Comparison of ENCODE assay signal across 17 cellular contexts in the genomic region with DNA sequence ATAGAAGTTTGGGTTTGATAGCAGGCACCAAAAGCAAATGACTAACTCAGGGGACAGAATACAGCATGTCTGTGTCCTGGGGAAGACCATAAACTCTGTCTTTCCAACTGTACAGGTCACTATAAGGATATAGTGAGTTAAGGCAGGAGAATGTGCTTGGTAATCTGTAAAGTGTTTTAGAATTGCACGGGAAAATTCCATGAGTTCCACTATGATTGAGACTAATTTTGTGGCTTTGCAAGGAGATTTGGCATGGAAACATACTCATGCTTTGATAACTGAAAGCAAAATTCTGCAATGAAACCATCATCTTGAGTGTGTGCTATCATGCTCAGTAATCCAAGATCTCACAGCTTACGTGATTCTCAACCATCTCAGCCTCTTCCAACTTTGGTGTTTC.
A peak's percentile ranks its signal among the peaks of the same experiment; 100 is the strongest.
DNase-seq lines count a peak whose midpoint lies in the region; ATAC-seq and TF ChIP-seq lines count a peak whose summit lies in the region.
"Had no signal": no experiment of that assay in that cellular context is flagged by ENCODE, and none has a peak within 500 bp of the region (broad histone marks: within the 10 kb centered on the region; RNA-seq: fewer than 3 reads in every experiment).

No MANE protein-coding gene starts in this region.

- peaks cover 15% of the 10 kb centered on the region for H3K9me1 ChIP-seq in IMR-90 (ENCODE audit: insufficient read depth, low read length)

- H2BK5ac ChIP-seq in IMR-90 (ENCODE audit: low read depth, low read length, poor library complexity, severe bottlenecking) = peak overlapping the region; percentile 96

- TF ChIP-seq RAD21 in IMR-90 (IDR thresholded peaks at IDR 0.05; ENCODE audit: low read length) = no peak; the same call in 1 of the 2 replicates

- H4K8ac ChIP-seq in IMR-90 (ENCODE audit: low read depth in 2 of 2, low read length in 2 of 2) = peak overlapping the region in 1 of 2 experiments; percentile 96; a peak in 3 of 4 replicates

- no peak overlapping the region for H3K9ac ChIP-seq in IMR-90 (ENCODE audit: low read depth, low read length)
- H3K9ac ChIP-seq: BLaER1 had no signal

- intact Hi-C loops in IMR-90 (cut with micrococcal nuclease) = loop anchor here (1.0 to 5.0 kb wide), 2 partner anchors 9 to 143 kb away; no protein-coding TSS in a partner anchor

- H3K27ac Mint-ChIP-seq in mesothelial cell of epicardium = peak overlapping the region; percentile 67
- H3K27ac Mint-ChIP-seq: activated naive CD4-positive, alpha-beta T cell treated with anti-CD3 and anti-CD28 coated beads, Interleukin-2, amount 50 U/mL, for 72 hours; stimulated activated memory B cell treated with anti-CD40 and anti-IgM and Interleukin-4, amounts not matched to agents 10 μg/mL and 1 μg/mL and 100 μg/mL, for 72 hours had no signal

- peak overlapping the region; percentile 64; the same call in 1 of the 2 replicates for H3K18ac ChIP-seq in IMR-90 (ENCODE audit: low read depth, low read length)

- H3K56ac ChIP-seq in IMR-90 (ENCODE audit: extremely low read depth, insufficient read depth, low read length) = peak overlapping the region; percentile 77

- H2AFZ ChIP-seq in IMR-90 (replicated peaks; ENCODE audit: low read length, poor library complexity) = no peak overlapping the region

- H3K4me1 ChIP-seq in IMR-90 (ENCODE audit: control insufficient read depth, insufficient read depth, low read length) = peaks cover 13% of the 10 kb centered on the region
- H3K4me1 ChIP-seq: BLaER1, uterus had no signal

- CTCF ChIA-PET in IMR-90 (lab: Yijun Ruan, JAX) = interaction anchor here (1.0 to 1.3 kb wide), 2 partner anchors 13 to 192 kb away, joined by 3 to 4 read pairs; no protein-coding TSS in a partner anchor

- POLR2A ChIA-PET in IMR-90 (lab: Charles Lee; ENCODE audit: unreplicated experiment) = interaction anchor here (0.7 kb wide), 1 partner anchor 164 kb away, joined by 3 read pairs; no protein-coding TSS in a partner anchor

- ATAC-seq in IMR-90 (ENCODE audit: low read depth) (peak; percentile 92), HG02970 (IDR thresholded peaks at IDR 0.05; ENCODE audit: low FRiP score, unreplicated experiment) (no peak), GM18909 (IDR thresholded peaks at IDR 0.05; ENCODE audit: poor library complexity, unreplicated experiment) (no peak)
- ATAC-seq: activated naive CD4-positive, alpha-beta T cell treated with anti-CD3 and anti-CD28 coated beads, Interleukin-2, amount 50 U/mL, for 72 hours; stimulated activated memory B cell treated with anti-CD40 and anti-IgM and Interleukin-4, amounts not matched to agents 10 μg/mL and 1 μg/mL and 100 μg/mL, for 72 hours had no signal

- DNase-seq in AG08396 (ENCODE audit: low spot score) (peak; percentile 58), IMR-90 (peak; percentile 96), cardiac fibroblast (ENCODE audit: low read depth in 2 of 2) (peak; percentile 63 to 78), mesothelial cell of epicardium (ENCODE audit: low spot score in 2 of 2, unreplicated experiment in 2 of 2) (no peak), NCI-H187 treated with DMSO at 0.1 percent for 48 hours (lab: John Stamatoyannopoulos, UW) (no peak), NCI-H2081 (lab: John Stamatoyannopoulos, UW) (no peak)
- DNase-seq: activated CD4-positive, alpha-beta T cell treated with anti-CD3 and anti-CD28 coated beads for 48 hours; activated T-cell treated with anti-CD3 and anti-CD28 coated beads for 4 hours; NCI-H2081 treated with DMSO at 0.1 percent for 48 hours; sigmoid colon; uterus had no signal

- H3K4me2 ChIP-seq in IMR-90 (ENCODE audit: low read depth, low read length) = peak overlapping the region; percentile 62; the same call in 1 of the 2 replicates
- H3K4me2 ChIP-seq: BLaER1 had no signal

- H2BK120ac ChIP-seq in IMR-90 (ENCODE audit: low read depth, low read length) = peak overlapping the region; percentile 98

- H3K4me3 ChIP-seq in IMR-90 (ENCODE audit: insufficient read depth, low read depth, low read length) = peak overlapping the region; percentile 32; the same call in 1 of the 2 replicates
- H3K4me3 ChIP-seq in cardiac fibroblast (replicated peaks in 1 of 2; ENCODE audit: low read depth in 2 of 2, low read length in 2 of 2) = no peak overlapping the region
- H3K4me3 ChIP-seq: BLaER1, sigmoid colon, uterus had no signal

- TF ChIP-seq POLR2A in IMR-90 (IDR thresholded peaks at IDR 0.05; ENCODE audit: low read depth, low read length) = peak; percentile 74

- peak overlapping the region; percentile 90 for H2BK20ac ChIP-seq in IMR-90 (ENCODE audit: low read depth, low read length)

- H3K79me1 ChIP-seq in IMR-90 (ENCODE audit: low read depth in 1 of 2, low read length in 2 of 2) = peaks cover 4 to 12% of the 10 kb centered on the region in 2 experiments; a peak in 3 of 4 replicates

- peak overlapping the region; percentile 90; the same call in 1 of the 2 replicates for H3K4ac ChIP-seq in IMR-90 (ENCODE audit: low read depth, low read length)

- peaks cover 4% of the 10 kb centered on the region for H3K36me3 Mint-ChIP-seq in mesothelial cell of epicardium
- H3K36me3 Mint-ChIP-seq: activated naive CD4-positive, alpha-beta T cell treated with anti-CD3 and anti-CD28 coated beads, Interleukin-2, amount 50 U/mL, for 72 hours; stimulated activated memory B cell treated with anti-CD40 and anti-IgM and Interleukin-4, amounts not matched to agents 10 μg/mL and 1 μg/mL and 100 μg/mL, for 72 hours had no signal

- no TSS peak for BruUV-seq in IMR-90 (replicated peaks; lab: Mats Ljungman, UMichigan)

- dilution Hi-C loops in IMR-90 (cut with HindIII; ENCODE audit: low sequenced_read_pairs, unreplicated experiment) = no loop called here

- peak overlapping the region; percentile 87 for H3K14ac ChIP-seq in IMR-90 (replicated peaks; ENCODE audit: low read depth, low read length)

- peak overlapping the region; percentile 51; the same call in 1 of the 2 replicates for H3K23ac ChIP-seq in IMR-90 (ENCODE audit: low read depth, low read length)

- peak overlapping the region; percentile 45; the same call in 1 of the 2 replicates for H2AK5ac ChIP-seq in IMR-90 (ENCODE audit: low read depth, low read length)

- no peaks in the 10 kb centered on the region for H3K27me3 Mint-ChIP-seq in mesothelial cell of epicardium (ENCODE audit: low read depth)
- H3K27me3 Mint-ChIP-seq: stimulated activated memory B cell treated with anti-CD40 and anti-IgM and Interleukin-4, amounts not matched to agents 10 μg/mL and 1 μg/mL and 100 μg/mL, for 72 hours had no signal

- no peaks in the 10 kb centered on the region for H3K36me3 ChIP-seq in IMR-90 (ENCODE audit: control insufficient read depth, insufficient read depth, low read length)
- H3K36me3 ChIP-seq: BLaER1, sigmoid colon, uterus had no signal

- TF ChIP-seq CTCF in IMR-90 (conservative IDR thresholded peaks at IDR 0.05; ENCODE audit: low read depth, low read length) (no peak), cardiac fibroblast (IDR thresholded peaks at IDR 0.05; ENCODE audit: low read depth, low read length) (no peak), mesothelial cell of epicardium (IDR thresholded peaks at IDR 0.05; ENCODE audit: unreplicated experiment) (no peak)

- no peaks in the 10 kb centered on the region for H4K20me1 ChIP-seq in IMR-90 (ENCODE audit: insufficient read depth, low read length)
- H4K20me1 ChIP-seq: BLaER1 had no signal

- H3K4me1 Mint-ChIP-seq in mesothelial cell of epicardium = peaks cover 25% of the 10 kb centered on the region

- in situ Hi-C loops in IMR-90 (cut with MboI; ENCODE audit: low sequenced_read_pairs) = no loop called here

- H2BK15ac ChIP-seq in IMR-90 (ENCODE audit: low read depth, low read length) = peak overlapping the region; percentile 0; the same call in 1 of the 3 replicates

- H3K27me3 ChIP-seq in IMR-90 (ENCODE audit: control insufficient read depth, insufficient read depth, low read length) = no peaks in the 10 kb centered on the region
- H3K27me3 ChIP-seq: BLaER1, sigmoid colon, uterus had no signal

- H4K5ac ChIP-seq in IMR-90 (ENCODE audit: low read depth, low read length) = peak overlapping the region; percentile 95; the same call in 1 of the 2 replicates

- H3K4me3 Mint-ChIP-seq in mesothelial cell of epicardium = no peak overlapping the region
- H3K4me3 Mint-ChIP-seq: stimulated activated memory B cell treated with anti-CD40 and anti-IgM and Interleukin-4, amounts not matched to agents 10 μg/mL and 1 μg/mL and 100 μg/mL, for 72 hours had no signal

- H4K91ac ChIP-seq in IMR-90 (ENCODE audit: insufficient read depth, low read depth, low read length) = peak overlapping the region; percentile 84

- H3K9me3 ChIP-seq in IMR-90 (ENCODE audit: control insufficient read depth, insufficient read depth, low read length) = no peaks in the 10 kb centered on the region
- H3K9me3 ChIP-seq: sigmoid colon, uterus had no signal

- H3K27ac ChIP-seq in IMR-90 (ENCODE audit: insufficient read depth, low read length) = peak overlapping the region; percentile 80
- H3K27ac ChIP-seq: BLaER1, RWPE1, sigmoid colon, uterus had no signal

- 0% methylated on average over 1 of the region's 2 CpGs; no CpG with 5 or more reads in 1 of the 2 experiments for whole genome bisulfite sequencing in IMR-90 (ENCODE audit: extremely low coverage in 2 of 2, insufficient read length in 1 of 2), 2 experiments

- H2AK9ac ChIP-seq in IMR-90 (replicated peaks; ENCODE audit: low read depth, low read length, poor library complexity) = no peak overlapping the region

- H3K9me3 Mint-ChIP-seq in mesothelial cell of epicardium = peaks cover 20% of the 10 kb centered on the region
- H3K9me3 Mint-ChIP-seq: activated naive CD4-positive, alpha-beta T cell treated with anti-CD3 and anti-CD28 coated beads, Interleukin-2, amount 50 U/mL, for 72 hours; stimulated activated memory B cell treated with anti-CD40 and anti-IgM and Interleukin-4, amounts not matched to agents 10 μg/mL and 1 μg/mL and 100 μg/mL, for 72 hours had no signal

TF ChIP-seq in IMR-90, 13 proteins besides CTCF, POLR2A, EP300 and RAD21 (continues in another document):
- TF ChIP-seq NFE2L2 (IDR thresholded peaks at IDR 0.05; ENCODE audit: low read depth, low read length) (no peak; the same call in 1 of the 2 replicates), FOS (IDR thresholded peaks at IDR 0.05; ENCODE audit: low read depth, low read length) (peak; percentile 35; the same call in 1 of the 2 replicates), MAFK (IDR thresholded peaks at IDR 0.05; ENCODE audit: low read depth, low read length) (peak; percentile 38; the same call in 1 of the 2 replicates), BHLHE40 (IDR thresholded peaks at IDR 0.05; ENCODE audit: low read depth, low read length) (no peak), RCOR1 (IDR thresholded peaks at IDR 0.05; ENCODE audit: insufficient replicate concordance, low read length) (peak; percentile 29)
- TF ChIP-seq, protein P1, sequence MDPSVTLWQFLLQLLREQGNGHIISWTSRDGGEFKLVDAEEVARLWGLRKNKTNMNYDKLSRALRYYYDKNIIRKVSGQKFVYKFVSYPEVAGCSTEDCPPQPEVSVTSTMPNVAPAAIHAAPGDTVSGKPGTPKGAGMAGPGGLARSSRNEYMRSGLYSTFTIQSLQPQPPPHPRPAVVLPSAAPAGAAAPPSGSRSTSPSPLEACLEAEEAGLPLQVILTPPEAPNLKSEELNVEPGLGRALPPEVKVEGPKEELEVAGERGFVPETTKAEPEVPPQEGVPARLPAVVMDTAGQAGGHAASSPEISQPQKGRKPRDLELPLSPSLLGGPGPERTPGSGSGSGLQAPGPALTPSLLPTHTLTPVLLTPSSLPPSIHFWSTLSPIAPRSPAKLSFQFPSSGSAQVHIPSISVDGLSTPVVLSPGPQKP (IDR thresholded peaks at IDR 0.05; ENCODE audit: borderline replicate concordance, low read depth, low read length) = no peak

Comparison
In these comparisons a context has a peak if more than half of its experiments do, and no peak if none do; other contexts are left out.
1. DNase-seq: peak in AG08396 (single experiment), IMR-90 (single experiment) and cardiac fibroblast (2 of 2); none in mesothelial cell of epicardium (0 of 2), NCI-H187 treated with DMSO at 0.1 percent for 48 hours (single experiment) and NCI-H2081 (0 of 2).